In genomic region chr5:84859056-84859455, GRCh38 we compare ENCODE assay signal across 1 cellular context.
TF ChIP-seq lines count a peak whose summit lies in the region.

No MANE protein-coding gene starts in this region.

TF ChIP-seq in H1, 55 proteins besides CTCF, POLR2A, EP300 and RAD21 (continued from another document):
- TF ChIP-seq ATF2 (IDR thresholded peaks at IDR 0.05; ENCODE audit: low read length) = no peak
- TF ChIP-seq POU5F1 (IDR thresholded peaks at IDR 0.05; ENCODE audit: low read depth, low read length) = no peak
- TF ChIP-seq CTBP2 (IDR thresholded peaks at IDR 0.05; ENCODE audit: borderline replicate concordance, insufficient read depth, insufficient read length, low read length) = no peak
- no peak for TF ChIP-seq SP4 (IDR thresholded peaks at IDR 0.05; ENCODE audit: low read length)
- TF ChIP-seq TAF1 (IDR thresholded peaks at IDR 0.05; ENCODE audit: low read depth, low read length) = no peak
- no peak for TF ChIP-seq EGR1 (IDR thresholded peaks at IDR 0.05; ENCODE audit: borderline replicate concordance, low read depth, low read length)
- no peak for TF ChIP-seq SRF (IDR thresholded peaks at IDR 0.05; ENCODE audit: low read depth, low read length)
- TF ChIP-seq RBBP5 (IDR thresholded peaks at IDR 0.05; ENCODE audit: borderline replicate concordance, low read depth, low read length) = no peak
- TF ChIP-seq BCL11A (IDR thresholded peaks at IDR 0.05; ENCODE audit: low read depth in 2 of 2, low read length in 2 of 2) = no peak
- TF ChIP-seq CHD2 (IDR thresholded peaks at IDR 0.05; ENCODE audit: low read length) = no peak
- TF ChIP-seq CHD7 (IDR thresholded peaks at IDR 0.05; ENCODE audit: insufficient replicate concordance, low read length) = no peak
- no peak for TF ChIP-seq TAF7 (optimal IDR thresholded peaks at IDR 0.05; ENCODE audit: borderline replicate concordance, low read depth, low read length)
- no peak for TF ChIP-seq YY1 (IDR thresholded peaks at IDR 0.05; ENCODE audit: low read depth, low read length)
- no peak for TF ChIP-seq SIRT6 (IDR thresholded peaks at IDR 0.05; ENCODE audit: low read length)
- TF ChIP-seq FOSL1 (IDR thresholded peaks at IDR 0.05; ENCODE audit: insufficient read depth, low read depth, low read length) = no peak
- TF ChIP-seq TBP (IDR thresholded peaks at IDR 0.05; ENCODE audit: low read depth, low read length) = no peak
- no peak for TF ChIP-seq CBX5 (IDR thresholded peaks at IDR 0.05; ENCODE audit: low read depth, low read length)
- no peak for TF ChIP-seq CHD1 (IDR thresholded peaks at IDR 0.05; ENCODE audit: low read depth, low read length)
TF ChIP-seq in H1: peak in this region for 0.
